Comparison of ENCODE assay signal across 6 cellular contexts in the genomic region with DNA sequence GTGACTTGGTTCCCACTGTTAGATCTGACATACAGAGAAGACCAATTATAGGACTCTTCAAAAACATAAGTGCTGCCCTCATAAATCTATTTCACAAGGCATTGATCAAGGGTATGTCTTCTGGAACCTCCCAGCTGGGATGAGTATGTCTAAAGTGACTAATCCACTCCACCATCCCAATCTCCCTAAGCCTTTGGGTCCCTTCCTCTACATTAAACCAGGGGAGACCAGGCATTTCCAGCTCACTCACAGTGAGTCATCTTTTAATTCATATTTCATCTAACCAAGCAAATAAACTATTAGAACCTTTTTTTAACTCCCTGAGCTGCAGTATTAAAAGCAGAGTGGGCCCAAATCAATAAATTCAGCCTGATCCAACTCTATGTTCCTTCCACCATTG. TPM values are rescaled to one million over a fixed set of nuclear protein-coding genes. Genes with fewer than 3 reads are reported as not detected.
"Had no signal": no experiment of that assay in that cellular context is flagged by ENCODE, and none has a peak within 500 bp of the region (broad histone marks: within the 10 kb centered on the region; RNA-seq: fewer than 3 reads in every experiment).

No MANE protein-coding gene starts in this region.

RNA-seq across cellular contexts. Expression of gene ST6GALNAC5, which starts 11.7 kb away (rescaled TPM):
- total RNA-seq: activated B cell treated with CpG ODN at 0.5 μM for 24 hours; activated CD8-positive, alpha-beta T cell treated with anti-CD3 and anti-CD28 coated beads for 36 hours; activated T-cell treated with anti-CD3 and anti-CD28 coated beads, Interleukin-2, amount 50 U/mL, for 4 hours; activated T-helper 17 cell treated with anti-CD3 and anti-CD28 coated beads, Interleukin-2, amount 50 U/mL, for 72 hours; dermis blood vessel endothelial cell; glomerular endothelial cell had no signal
